8 cellular contexts compared by ENCODE assay signal in the genomic region with DNA sequence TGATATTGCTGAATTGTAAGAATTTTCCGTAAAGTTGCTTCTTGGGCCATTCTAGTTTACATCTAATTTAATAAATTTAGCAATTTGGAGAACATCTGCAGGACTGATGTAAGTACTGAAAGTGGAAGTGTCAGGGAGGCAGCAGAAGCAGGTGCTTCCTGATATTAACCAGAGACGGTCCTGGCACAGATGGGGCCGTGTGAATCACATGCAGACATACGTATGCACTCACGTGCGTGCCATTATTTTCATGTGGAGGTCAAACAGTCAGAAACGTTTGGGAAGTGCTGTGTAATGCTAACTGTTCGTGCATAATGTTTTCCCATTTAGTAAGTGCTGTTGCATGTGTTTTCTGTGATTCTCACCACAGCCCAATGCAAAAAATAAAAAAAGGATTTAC.
DNase-seq lines count a peak whose midpoint lies in the region; ATAC-seq, FAIRE-seq and TF ChIP-seq lines count a peak whose summit lies in the region.

No MANE protein-coding gene starts in this region.

- H3K4me1 ChIP-seq in liver (ENCODE audit: control insufficient read depth in 4 of 4, insufficient read depth in 4 of 4, low read length in 3 of 4) = peaks cover 0 to 2% (median 0%) of the 10 kb centered on the region in 4 donors
- no peaks in the 10 kb centered on the region for H3K4me1 ChIP-seq in HepG2 (ENCODE audit: insufficient read depth, low read length)
- peaks cover 14 to 23% of the 10 kb centered on the region in 2 experiments for H3K4me1 ChIP-seq in neutrophil (ENCODE audit: control insufficient read depth in 1 of 2, insufficient read depth in 1 of 2, low read depth in 1 of 2, low read length in 1 of 2)
- peaks cover 0 to 23% (median 15%) of the 10 kb centered on the region in 4 donors for H3K4me1 ChIP-seq in tibial nerve

- peak overlapping the region; percentile 85 for H3K27ac Mint-ChIP-seq in T-helper 2 cell treated with Interferon-gamma antibody and Interleukin-4, amounts not matched to agents 5 μg/mL and 100 μg/mL, for 36 hours

- CTCF ChIA-PET in HepG2 (lab: Yijun Ruan, JAX; ENCODE audit: low intra/inter-chr PET ratio, low total read pairs) = no interaction called here

- peaks cover 9% of the 10 kb centered on the region for H3K79me2 ChIP-seq in HepG2 (ENCODE audit: insufficient read depth, low read length)

- no peak overlapping the region for H3K9ac ChIP-seq in liver (ENCODE audit: low read depth in 1 of 2, low read length in 2 of 2)
- no peak overlapping the region for H3K9ac ChIP-seq in HepG2 (ENCODE audit: insufficient read depth, low read depth, low read length)

- no peaks in the 10 kb centered on the region for H3K9me3 ChIP-seq in liver (ENCODE audit: control insufficient read depth in 4 of 4, low read length in 3 of 4)
- no peaks in the 10 kb centered on the region for H3K9me3 ChIP-seq in HepG2 (ENCODE audit: low read length)
- H3K9me3 ChIP-seq in neutrophil = no peaks in the 10 kb centered on the region
- no peaks in the 10 kb centered on the region for H3K9me3 ChIP-seq in tibial nerve

- no peak overlapping the region for H3K27ac ChIP-seq in liver (ENCODE audit: low read depth in 1 of 2, low read length in 2 of 2)
- H3K27ac ChIP-seq in HepG2 (ENCODE audit: extremely low read length, insufficient read depth, low read length) = no peak overlapping the region
- peak overlapping the region; percentile 73 for H3K27ac ChIP-seq in neutrophil
- peak overlapping the region in 3 of 4 donors; percentile 29 to 68 (median 58) for H3K27ac ChIP-seq in tibial nerve
- H3K27ac ChIP-seq in coronary artery = no peak overlapping the region

- peaks cover 2% of the 10 kb centered on the region; the same call in 1 of the 2 replicates for H4K20me1 ChIP-seq in HepG2 (ENCODE audit: insufficient read depth, low read length)

- no peak for DNase-seq in HepG2 (ENCODE audit: low spot score)
- DNase-seq in T-helper 2 cell treated with Interferon-gamma antibody and Interleukin-4, amounts not matched to agents 5 μg/mL and 100 μg/mL, for 36 hours (ENCODE audit: low spot score) = peak; percentile 60
- peak; percentile 40 to 71 for DNase-seq in cardiac fibroblast (ENCODE audit: low read depth in 2 of 2)
- peak; percentile 47 to 78 for DNase-seq in tibial nerve (ENCODE audit: low spot score in 2 of 2)
- DNase-seq in coronary artery (ENCODE audit: low spot score) = no peak

- no peak overlapping the region for H2AFZ ChIP-seq in HepG2 (ENCODE audit: low read length)

- H3K4me3 Mint-ChIP-seq in T-helper 2 cell treated with Interferon-gamma antibody and Interleukin-4, amounts not matched to agents 5 μg/mL and 100 μg/mL, for 36 hours = peak overlapping the region; percentile 62

- H3K4me3 ChIP-seq in liver (ENCODE audit: low read depth in 1 of 3, low read length in 3 of 3) (no peak overlapping the region), HepG2 (replicated peaks in 1 of 3; ENCODE audit: insufficient read depth in 1 of 3, low read depth in 2 of 3, low read length in 3 of 3) (no peak overlapping the region), cardiac fibroblast (replicated peaks in 1 of 2; ENCODE audit: low read depth in 2 of 2, low read length in 2 of 2) (no peak overlapping the region), neutrophil (ENCODE audit: low read depth in 1 of 2, low read length in 1 of 2) (no peak overlapping the region), tibial nerve (no peak overlapping the region), coronary artery (no peak overlapping the region)

- H3K27me3 ChIP-seq in liver (ENCODE audit: control insufficient read depth in 4 of 4, insufficient read depth in 4 of 4, low read length in 3 of 4) (no peaks in the 10 kb centered on the region), HepG2 (ENCODE audit: control insufficient read depth in 1 of 2, insufficient read depth in 2 of 2, low read length in 2 of 2) (no peaks in the 10 kb centered on the region), neutrophil (no peaks in the 10 kb centered on the region), tibial nerve (no peaks in the 10 kb centered on the region)

- H3K27me3 Mint-ChIP-seq in T-helper 2 cell treated with Interferon-gamma antibody and Interleukin-4, amounts not matched to agents 5 μg/mL and 100 μg/mL, for 36 hours (ENCODE audit: low read depth) = no peaks in the 10 kb centered on the region

- TF ChIP-seq EP300 in HepG2 (IDR thresholded peaks at IDR 0.05; ENCODE audit: low read depth in 2 of 2, low read length in 2 of 2) (no peak), HepG2 (CRISPR knock-in tag; IDR thresholded peaks at IDR 0.05; ENCODE audit: borderline replicate concordance) (no peak), tibial nerve (IDR thresholded peaks at IDR 0.05) (peak; percentile 89 to 96)

- H3K4me1 Mint-ChIP-seq in T-helper 2 cell treated with Interferon-gamma antibody and Interleukin-4, amounts not matched to agents 5 μg/mL and 100 μg/mL, for 36 hours (ENCODE audit: low read depth) = peaks cover 53% of the 10 kb centered on the region

- no TSS peak for BruUV-seq in HepG2 (replicated peaks; lab: Mats Ljungman, UMichigan)

- intact Hi-C loops in HepG2 (cut with micrococcal nuclease; ENCODE audit: unreplicated experiment) = no loop called here

- no peak for FAIRE-seq in HepG2 (lab: Jason Lieb, UNC)

- in situ Hi-C loops in HepG2 (cut with HindIII; ENCODE audit: extremely low pct_ligation_motif_present, low pct_unique_long_range_greater_than_20kb) = no loop called here

- H3K4me2 ChIP-seq in HepG2 (ENCODE audit: low read depth, low read length) = no peak overlapping the region

- ATAC-seq in HepG2 (no peak), HG03354 (IDR thresholded peaks at IDR 0.05; ENCODE audit: poor library complexity, severe bottlenecking, unreplicated experiment) (peak; percentile 90)

- TF ChIP-seq CTCF in liver (IDR thresholded peaks at IDR 0.05; ENCODE audit: low read depth, low read length, missing input control) = no peak
- TF ChIP-seq CTCF in HepG2 (CRISPR knock-in tag; IDR thresholded peaks at IDR 0.05) = no peak
- TF ChIP-seq CTCF in cardiac fibroblast (IDR thresholded peaks at IDR 0.05; ENCODE audit: low read depth, low read length) = no peak
- no peak for TF ChIP-seq CTCF in neutrophil (IDR thresholded peaks at IDR 0.05)
- TF ChIP-seq CTCF in tibial nerve (IDR thresholded peaks at IDR 0.05) = no peak
- TF ChIP-seq CTCF in coronary artery (IDR thresholded peaks at IDR 0.05) = no peak

- no peaks in the 10 kb centered on the region for H3K9me3 Mint-ChIP-seq in T-helper 2 cell treated with Interferon-gamma antibody and Interleukin-4, amounts not matched to agents 5 μg/mL and 100 μg/mL, for 36 hours

- H3K36me3 ChIP-seq in liver (ENCODE audit: control insufficient read depth in 4 of 4, insufficient read depth in 3 of 4, low read depth in 1 of 4, low read length in 3 of 4) = peaks cover 0 to 4% (median under 1%) of the 10 kb centered on the region in 4 donors
- H3K36me3 ChIP-seq in HepG2 (replicated peaks in 1 of 2; ENCODE audit: control insufficient read depth in 1 of 2, insufficient read depth in 2 of 2, low read length in 2 of 2) = peaks cover 3 to 10% of the 10 kb centered on the region in 2 experiments; a peak in 4 of 5 replicates
- H3K36me3 ChIP-seq in neutrophil = peaks cover 10% of the 10 kb centered on the region
- H3K36me3 ChIP-seq in tibial nerve = peaks cover 0 to 12% (median 0%) of the 10 kb centered on the region in 3 donors

- WGBS in liver = 60% methylated on average over 8 of the region's 8 CpGs
- WGBS in HepG2 (ENCODE audit: low lambda C conversion rate) = 95% methylated on average over 8 of the region's 8 CpGs
- WGBS in tibial nerve, 2 donors = 39 to 53% methylated on average over 8 of the region's 8 CpGs

- peaks cover 25% of the 10 kb centered on the region for H3K36me3 Mint-ChIP-seq in T-helper 2 cell treated with Interferon-gamma antibody and Interleukin-4, amounts not matched to agents 5 μg/mL and 100 μg/mL, for 36 hours (ENCODE audit: low read depth)

- POLR2A ChIA-PET in HepG2 (lab: Yijun Ruan, JAX) = no interaction called here

- TF ChIP-seq POLR2A in HepG2 (IDR thresholded peaks at IDR 0.05; ENCODE audit: insufficient read depth in 1 of 2, low read depth in 2 of 2, low read length in 2 of 2) (no peak), tibial nerve (IDR thresholded peaks at IDR 0.05) (no peak)

- TF ChIP-seq RAD21 in liver (IDR thresholded peaks at IDR 0.05) (no peak), HepG2 (CRISPR knock-in tag; IDR thresholded peaks at IDR 0.05) (no peak)

TF ChIP-seq in liver, 16 proteins besides CTCF, POLR2A, EP300 and RAD21 (continues in another document):
- no peak for TF ChIP-seq FOXA2 (IDR thresholded peaks at IDR 0.05)
- TF ChIP-seq, protein P1, sequence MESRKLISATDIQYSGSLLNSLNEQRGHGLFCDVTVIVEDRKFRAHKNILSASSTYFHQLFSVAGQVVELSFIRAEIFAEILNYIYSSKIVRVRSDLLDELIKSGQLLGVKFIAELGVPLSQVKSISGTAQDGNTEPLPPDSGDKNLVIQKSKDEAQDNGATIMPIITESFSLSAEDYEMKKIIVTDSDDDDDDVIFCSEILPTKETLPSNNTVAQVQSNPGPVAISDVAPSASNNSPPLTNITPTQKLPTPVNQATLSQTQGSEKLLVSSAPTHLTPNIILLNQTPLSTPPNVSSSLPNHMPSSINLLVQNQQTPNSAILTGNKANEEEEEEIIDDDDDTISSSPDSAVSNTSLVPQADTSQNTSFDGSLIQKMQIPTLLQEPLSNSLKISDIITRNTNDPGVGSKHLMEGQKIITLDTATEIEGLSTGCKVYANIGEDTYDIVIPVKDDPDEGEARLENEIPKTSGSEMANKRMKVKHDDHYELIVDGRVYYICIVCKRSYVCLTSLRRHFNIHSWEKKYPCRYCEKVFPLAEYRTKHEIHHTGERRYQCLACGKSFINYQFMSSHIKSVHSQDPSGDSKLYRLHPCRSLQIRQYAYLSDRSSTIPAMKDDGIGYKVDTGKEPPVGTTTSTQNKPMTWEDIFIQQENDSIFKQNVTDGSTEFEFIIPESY (IDR thresholded peaks at IDR 0.05) = no peak

TF ChIP-seq in HepG2, 621 proteins besides CTCF, POLR2A, EP300 and RAD21 (continues in another document):
- TF ChIP-seq ZFP37 (CRISPR knock-in tag; IDR thresholded peaks at IDR 0.05; ENCODE audit: borderline replicate concordance) = no peak
- TF ChIP-seq, protein P2, sequence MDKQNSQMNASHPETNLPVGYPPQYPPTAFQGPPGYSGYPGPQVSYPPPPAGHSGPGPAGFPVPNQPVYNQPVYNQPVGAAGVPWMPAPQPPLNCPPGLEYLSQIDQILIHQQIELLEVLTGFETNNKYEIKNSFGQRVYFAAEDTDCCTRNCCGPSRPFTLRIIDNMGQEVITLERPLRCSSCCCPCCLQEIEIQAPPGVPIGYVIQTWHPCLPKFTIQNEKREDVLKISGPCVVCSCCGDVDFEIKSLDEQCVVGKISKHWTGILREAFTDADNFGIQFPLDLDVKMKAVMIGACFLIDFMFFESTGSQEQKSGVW (CRISPR knock-in tag; IDR thresholded peaks at IDR 0.05; ENCODE audit: borderline replicate concordance) = no peak
- TF ChIP-seq ZNF383 (CRISPR knock-in tag; IDR thresholded peaks at IDR 0.05; ENCODE audit: borderline replicate concordance) = no peak
- TF ChIP-seq KDM4B (CRISPR knock-in tag; IDR thresholded peaks at IDR 0.05) = no peak
- no peak for TF ChIP-seq CCDC6 (CRISPR knock-in tag; IDR thresholded peaks at IDR 0.05)
- no peak for TF ChIP-seq ZNF329 (CRISPR knock-in tag; IDR thresholded peaks at IDR 0.05; ENCODE audit: low read depth)
- no peak for TF ChIP-seq ZNF605 (CRISPR knock-in tag; IDR thresholded peaks at IDR 0.05)

Comparison
In these comparisons a context has a peak if more than half of its experiments do, and no peak if none do; other contexts are left out.
1. H3K27ac ChIP-seq: peak in neutrophil (single experiment) and tibial nerve (3 of 4); none in liver (0 of 2), HepG2 (single experiment) and coronary artery (0 of 2).
2. DNase-seq: peak in T-helper 2 cell treated with Interferon-gamma antibody and Interleukin-4, amounts not matched to agents 5 μg/mL and 100 μg/mL, for 36 hours (single experiment), cardiac fibroblast (2 of 2) and tibial nerve (2 of 2); none in HepG2 (single experiment) and coronary artery (single experiment).